In the genomic region with DNA sequence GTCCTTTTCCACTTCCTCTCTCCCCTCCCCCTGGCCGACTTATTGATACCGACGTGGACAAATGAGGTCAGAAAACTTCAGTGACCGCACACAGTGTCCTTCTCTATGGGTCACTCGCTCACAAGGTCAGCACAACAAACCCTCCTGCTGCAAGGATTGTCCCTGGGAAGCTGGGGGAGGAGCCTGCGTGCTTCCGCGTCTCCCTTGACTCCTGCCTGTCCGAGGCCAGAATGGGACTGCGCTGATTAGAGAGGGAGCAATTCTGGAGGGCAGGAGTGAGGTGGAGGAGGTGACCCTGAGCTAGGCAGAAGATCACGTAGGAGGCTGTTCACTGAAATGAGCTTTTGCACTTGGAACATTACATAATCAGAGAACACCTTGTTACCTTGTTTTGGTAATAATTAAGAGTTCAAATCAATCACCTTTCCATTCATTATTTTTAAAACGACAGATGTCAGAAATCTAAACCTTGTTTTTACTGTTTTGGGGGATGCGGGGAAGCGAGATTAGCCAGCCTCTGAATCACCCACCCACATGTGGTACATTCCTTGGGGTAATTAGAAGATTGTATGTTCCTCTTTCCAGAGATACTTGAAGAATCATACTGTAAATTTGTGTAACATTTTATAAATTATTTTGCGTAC, we compare ENCODE assay signal across 9 cellular contexts.
DNase-seq lines count a peak whose midpoint lies in the region; ATAC-seq and TF ChIP-seq lines count a peak whose summit lies in the region.
"Had no signal": no experiment of that assay in that cellular context is flagged by ENCODE, and none has a peak within 500 bp of the region (broad histone marks: within the 10 kb centered on the region; RNA-seq: fewer than 3 reads in every experiment).

No MANE protein-coding gene starts in this region.

- H3K27me3 Mint-ChIP-seq in CD14-positive monocyte (ENCODE audit: low read depth in 3 of 3) (peaks cover 58 to 72% (median 59%) of the 10 kb centered on the region in 3 donors), natural killer cell (ENCODE audit: low read depth in 2 of 2) (no peaks in the 10 kb centered on the region)
- peaks cover 48% of the 10 kb centered on the region for H3K27me3 Mint-ChIP-seq in activated T-helper 1 cell treated with anti-CD3 and anti-CD28 coated beads, Interleukin-12 subunit alpha, Interleukin-12 subunit beta, Interleukin-2, Interleukin-4 antibody, amounts not matched to agents 30 ng/mL and 10 ng/mL and 1 ng/mL, durations not matched to agents 14 hours and 24 hours and 36 hours (ENCODE audit: insufficient read depth)

- peaks cover 0 to 5% of the 10 kb centered on the region in 2 donors for H3K36me3 Mint-ChIP-seq in CD14-positive monocyte
- H3K36me3 Mint-ChIP-seq in natural killer cell: no peaks in the 10 kb centered on the region
- H3K36me3 Mint-ChIP-seq in activated T-helper 1 cell treated with anti-CD3 and anti-CD28 coated beads, Interleukin-12 subunit alpha, Interleukin-12 subunit beta, Interleukin-2, Interleukin-4 antibody, amounts not matched to agents 30 ng/mL and 10 ng/mL and 1 ng/mL, durations not matched to agents 14 hours and 24 hours and 36 hours (ENCODE audit: low read depth): no peaks in the 10 kb centered on the region

- intact Hi-C loops in CD14-positive monocyte (cut with micrococcal nuclease): no loop called here
- intact Hi-C loops in natural killer cell (cut with micrococcal nuclease): loop anchor here (5.0 to 10.0 kb wide), 3 partner anchors 60 to 215 kb away; a partner anchor contains a TSS
- intact Hi-C loops in activated T-helper 1 cell treated with anti-CD3 and anti-CD28 coated beads, Interleukin-12 subunit alpha, Interleukin-12 subunit beta, Interleukin-2, Interleukin-4 antibody, amounts not matched to agents 30 ng/mL and 10 ng/mL and 1 ng/mL, durations not matched to agents 14 hours and 24 hours and 36 hours (cut with micrococcal nuclease): no loop called here

- ATAC-seq in natural killer cell: no peak
- no peak for ATAC-seq in HG03460 (IDR thresholded peaks at IDR 0.05; ENCODE audit: unreplicated experiment)
- no peak for ATAC-seq in HG03521 (IDR thresholded peaks at IDR 0.05; ENCODE audit: unreplicated experiment)
- no peak for ATAC-seq in GM21723 (IDR thresholded peaks at IDR 0.05; ENCODE audit: unreplicated experiment)

- peak overlapping the region; percentile 42 to 72 for H3K4me3 Mint-ChIP-seq in CD14-positive monocyte
- H3K4me3 Mint-ChIP-seq in natural killer cell: peak overlapping the region; percentile 92
- no peak overlapping the region for H3K4me3 Mint-ChIP-seq in activated T-helper 1 cell treated with anti-CD3 and anti-CD28 coated beads, Interleukin-12 subunit alpha, Interleukin-12 subunit beta, Interleukin-2, Interleukin-4 antibody, amounts not matched to agents 30 ng/mL and 10 ng/mL and 1 ng/mL, durations not matched to agents 14 hours and 24 hours and 36 hours

- DNase-seq in CD14-positive monocyte (ENCODE audit: low spot score) (no peak), NB4 (ENCODE audit: low read depth) (peak; percentile 4), fibroblast of the aortic adventitia (ENCODE audit: low read depth) (peak; percentile 65), natural killer cell (no peak)
- no peak for DNase-seq in activated T-helper 1 cell treated with anti-CD3 and anti-CD28 coated beads, Interleukin-12 subunit alpha, Interleukin-12 subunit beta, Interleukin-2, Interleukin-4 antibody, amounts not matched to agents 30 ng/mL and 10 ng/mL and 1 ng/mL, durations not matched to agents 14 hours and 24 hours and 36 hours (ENCODE audit: low spot score)
- DNase-seq: DMS 273 treated with DMSO at 0.1 percent for 48 hours had no signal

- H3K4me1 Mint-ChIP-seq in CD14-positive monocyte (peaks cover 14% of the 10 kb centered on the region), natural killer cell (peaks cover 80 to 82% of the 10 kb centered on the region in 2 donors)
- H3K4me1 Mint-ChIP-seq in activated T-helper 1 cell treated with anti-CD3 and anti-CD28 coated beads, Interleukin-12 subunit alpha, Interleukin-12 subunit beta, Interleukin-2, Interleukin-4 antibody, amounts not matched to agents 30 ng/mL and 10 ng/mL and 1 ng/mL, durations not matched to agents 14 hours and 24 hours and 36 hours (ENCODE audit: low read depth): no peaks in the 10 kb centered on the region

- H3K9me3 Mint-ChIP-seq in CD14-positive monocyte: peaks cover 0 to 21% (median 6%) of the 10 kb centered on the region in 7 donors
- no peaks in the 10 kb centered on the region for H3K9me3 Mint-ChIP-seq in natural killer cell
- no peaks in the 10 kb centered on the region for H3K9me3 Mint-ChIP-seq in activated T-helper 1 cell treated with anti-CD3 and anti-CD28 coated beads, Interleukin-12 subunit alpha, Interleukin-12 subunit beta, Interleukin-2, Interleukin-4 antibody, amounts not matched to agents 30 ng/mL and 10 ng/mL and 1 ng/mL, durations not matched to agents 14 hours and 24 hours and 36 hours

- H3K27ac Mint-ChIP-seq in CD14-positive monocyte (peak overlapping the region in 2 of 7 donors; percentile 40 to 59), natural killer cell (peak overlapping the region; percentile 92 to 97)
- no peak overlapping the region for H3K27ac Mint-ChIP-seq in activated T-helper 1 cell treated with anti-CD3 and anti-CD28 coated beads, Interleukin-12 subunit alpha, Interleukin-12 subunit beta, Interleukin-2, Interleukin-4 antibody, amounts not matched to agents 30 ng/mL and 10 ng/mL and 1 ng/mL, durations not matched to agents 14 hours and 24 hours and 36 hours

- TF ChIP-seq CTCF in CD14-positive monocyte (IDR thresholded peaks at IDR 0.05) (no peak), NB4 (IDR thresholded peaks at IDR 0.05; ENCODE audit: low read depth, low read length) (no peak), fibroblast of the aortic adventitia (IDR thresholded peaks at IDR 0.05; ENCODE audit: insufficient read depth, low read length) (no peak), natural killer cell (IDR thresholded peaks at IDR 0.05) (no peak)

- no peak overlapping the region for H3K4me3 ChIP-seq in NB4 (ENCODE audit: low read depth, low read length)
- H3K4me3 ChIP-seq in fibroblast of the aortic adventitia (ENCODE audit: low read depth, low read length): peak overlapping the region; percentile 74

- TF ChIP-seq POLR2A in NB4 (IDR thresholded peaks at IDR 0.05; ENCODE audit: extremely low read depth, insufficient read length): no peak

Comparison
In these comparisons a context has a peak if more than half of its experiments do, and no peak if none do; other contexts are left out.
1. DNase-seq: peak in NB4 (single experiment) and fibroblast of the aortic adventitia (single experiment); none in CD14-positive monocyte (single experiment), natural killer cell (single experiment) and activated T-helper 1 cell treated with anti-CD3 and anti-CD28 coated beads, Interleukin-12 subunit alpha, Interleukin-12 subunit beta, Interleukin-2, Interleukin-4 antibody, amounts not matched to agents 30 ng/mL and 10 ng/mL and 1 ng/mL, durations not matched to agents 14 hours and 24 hours and 36 hours (single experiment).